In the genomic region with DNA sequence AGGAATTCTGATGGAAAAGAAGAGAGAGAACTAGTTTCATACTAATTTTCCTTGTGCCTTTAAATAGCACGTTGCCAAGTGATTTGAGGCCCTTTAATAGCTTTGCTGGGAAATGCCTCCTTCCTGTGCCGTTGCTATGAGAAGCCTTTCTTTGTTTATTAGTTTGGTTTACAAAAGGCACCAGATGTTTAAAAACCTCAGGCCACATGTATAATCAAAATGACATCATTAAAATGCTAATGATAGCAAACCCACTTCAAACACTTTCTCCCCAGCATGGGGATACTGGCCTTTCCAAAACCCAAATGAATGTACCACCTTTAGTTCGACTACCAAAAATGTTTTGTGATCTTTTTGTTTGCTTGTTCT, we compare ENCODE assay signal across 8 cellular contexts. TPM values are rescaled to one million over a fixed set of nuclear protein-coding genes. Genes with fewer than 3 reads are reported as not detected.
DNase-seq lines count a peak whose midpoint lies in the region; ATAC-seq and TF ChIP-seq lines count a peak whose summit lies in the region.

No MANE protein-coding gene starts in this region.

- H3K4me1 ChIP-seq in endodermal cell (ENCODE audit: control insufficient read depth, insufficient read depth, low read length) (no peaks in the 10 kb centered on the region), thyroid gland (peaks cover 0 to 16% of the 10 kb centered on the region in 2 donors)

- no peaks in the 10 kb centered on the region for H3K27me3 Mint-ChIP-seq in endodermal cell (ENCODE audit: insufficient read depth)
- no peaks in the 10 kb centered on the region for H3K27me3 Mint-ChIP-seq in natural killer cell (ENCODE audit: low read depth in 2 of 2)

- no peak overlapping the region for H3K9ac ChIP-seq in endodermal cell (ENCODE audit: extremely low read depth, low read length, poor library complexity, severe bottlenecking)

- H3K27ac ChIP-seq in endodermal cell (ENCODE audit: low read depth, low read length) (peak overlapping the region; percentile 68), thyroid gland (peak overlapping the region in 1 of 3 donors; percentile 25)

- H3K36me3 Mint-ChIP-seq in endodermal cell (ENCODE audit: low read depth) (no peaks in the 10 kb centered on the region), natural killer cell (no peaks in the 10 kb centered on the region)

- H3K9me3 Mint-ChIP-seq in endodermal cell, result no peaks in the 10 kb centered on the region
- no peaks in the 10 kb centered on the region for H3K9me3 Mint-ChIP-seq in natural killer cell

- no peak overlapping the region for H3K4me3 Mint-ChIP-seq in endodermal cell
- H3K4me3 Mint-ChIP-seq in natural killer cell, result no peak overlapping the region

- no peaks in the 10 kb centered on the region for H3K9me3 ChIP-seq in endodermal cell (ENCODE audit: control insufficient read depth, low read length)
- H3K9me3 ChIP-seq in thyroid gland, result no peaks in the 10 kb centered on the region

- 40 to 45% methylated on average over 2 to 3 of the region's 3 CpGs for WGBS in endodermal cell (ENCODE audit: insufficient coverage in 1 of 2, insufficient read length in 1 of 2), 2 experiments
- 17 to 24% methylated on average over 3 of the region's 3 CpGs for WGBS in thyroid gland, 2 donors

- DNase-seq in GM06990 (ENCODE audit: extremely low read depth, insufficient read length) (peak; percentile 14), NCI-H146 treated with DMSO at 0.1 percent for 48 hours (lab: John Stamatoyannopoulos, UW; ENCODE audit: unreplicated experiment) (peak; percentile 14), endodermal cell (no peak), natural killer cell (no peak), thyroid gland (no peak), HuH-7 (ENCODE audit: low spot score) (no peak)

- no peaks in the 10 kb centered on the region for H3K27me3 ChIP-seq in GM06990 (replicated peaks; ENCODE audit: control insufficient read depth, insufficient read depth, low read length)
- H3K27me3 ChIP-seq in endodermal cell (ENCODE audit: control insufficient read depth, insufficient read depth, low read length, poor library complexity, severe bottlenecking), result no peaks in the 10 kb centered on the region
- H3K27me3 ChIP-seq in thyroid gland, result no peaks in the 10 kb centered on the region

- no peak overlapping the region for H3K4me3 ChIP-seq in GM06990 (replicated peaks; ENCODE audit: low read depth, low read length)
- no peak overlapping the region for H3K4me3 ChIP-seq in endodermal cell (ENCODE audit: low read length)
- H3K4me3 ChIP-seq in thyroid gland (replicated peaks in 1 of 3), result no peak overlapping the region

- H3K27ac Mint-ChIP-seq in endodermal cell (no peak overlapping the region), natural killer cell (peak overlapping the region; percentile 67 to 74)

- H3K4me1 Mint-ChIP-seq in endodermal cell (peaks cover 8% of the 10 kb centered on the region), natural killer cell (peaks cover 10 to 13% of the 10 kb centered on the region in 2 donors)

- no peaks in the 10 kb centered on the region for H3K36me3 ChIP-seq in GM06990 (ENCODE audit: control insufficient read depth, insufficient read depth, low read length)
- H3K36me3 ChIP-seq in endodermal cell (ENCODE audit: control insufficient read depth, insufficient read depth, low read length), result no peaks in the 10 kb centered on the region
- H3K36me3 ChIP-seq in thyroid gland, result no peaks in the 10 kb centered on the region

- ATAC-seq in natural killer cell, result peak; percentile 39 to 66 (median 52)
- ATAC-seq in HG02938 (IDR thresholded peaks at IDR 0.05; ENCODE audit: unreplicated experiment), result no peak
- ATAC-seq in GM18870 (IDR thresholded peaks at IDR 0.05; ENCODE audit: unreplicated experiment), result no peak

- TF ChIP-seq CTCF in GM06990 (IDR thresholded peaks at IDR 0.05; ENCODE audit: insufficient read depth, low read length, poor library complexity, severe bottlenecking), result no peak
- no peak for TF ChIP-seq CTCF in endodermal cell (conservative IDR thresholded peaks at IDR 0.05)
- no peak for TF ChIP-seq CTCF in natural killer cell (IDR thresholded peaks at IDR 0.05)
- no peak for TF ChIP-seq CTCF in thyroid gland (IDR thresholded peaks at IDR 0.05)

- TF ChIP-seq POLR2A in thyroid gland (IDR thresholded peaks at IDR 0.05), result no peak

- intact Hi-C loops in natural killer cell (cut with micrococcal nuclease), result no loop called here
- intact Hi-C loops in thyroid gland (cut with DNase I), result no loop called here

RNA-seq across cellular contexts. Expression of a gene that starts 50.0 kb away (rescaled TPM):
- 10 to 100 TPM; 30.9 to 32.0 TPM for total RNA-seq in endodermal cell
- 22.8 TPM for polyA plus RNA-seq in endodermal cell (2013, experiment 1 of 2)
- polyA plus RNA-seq in endodermal cell (2013, experiment 2 of 2), result 24.5 TPM
- total RNA-seq in natural killer cell, result 10 to 100 TPM; 38.8 to 50.3 (median 45.4) TPM
- total RNA-seq in thyroid gland, result 100 to 1,000 TPM in 1 of 4 donors, 10 to 100 TPM in 3; 35.9 to 104 (median 63.7) TPM

Comparison
In these comparisons a context has a peak if more than half of its experiments do, and no peak if none do; other contexts are left out.
1. DNase-seq: peak in GM06990 (single experiment) and NCI-H146 treated with DMSO at 0.1 percent for 48 hours (single experiment); none in endodermal cell (single experiment), natural killer cell (single experiment), thyroid gland (0 of 2) and HuH-7 (single experiment).
2. ATAC-seq: peak in natural killer cell (3 of 3); none in HG02938 (single experiment) and GM18870 (single experiment).